Comparison of ENCODE assay signal across 8 cellular contexts in the genomic region with DNA sequence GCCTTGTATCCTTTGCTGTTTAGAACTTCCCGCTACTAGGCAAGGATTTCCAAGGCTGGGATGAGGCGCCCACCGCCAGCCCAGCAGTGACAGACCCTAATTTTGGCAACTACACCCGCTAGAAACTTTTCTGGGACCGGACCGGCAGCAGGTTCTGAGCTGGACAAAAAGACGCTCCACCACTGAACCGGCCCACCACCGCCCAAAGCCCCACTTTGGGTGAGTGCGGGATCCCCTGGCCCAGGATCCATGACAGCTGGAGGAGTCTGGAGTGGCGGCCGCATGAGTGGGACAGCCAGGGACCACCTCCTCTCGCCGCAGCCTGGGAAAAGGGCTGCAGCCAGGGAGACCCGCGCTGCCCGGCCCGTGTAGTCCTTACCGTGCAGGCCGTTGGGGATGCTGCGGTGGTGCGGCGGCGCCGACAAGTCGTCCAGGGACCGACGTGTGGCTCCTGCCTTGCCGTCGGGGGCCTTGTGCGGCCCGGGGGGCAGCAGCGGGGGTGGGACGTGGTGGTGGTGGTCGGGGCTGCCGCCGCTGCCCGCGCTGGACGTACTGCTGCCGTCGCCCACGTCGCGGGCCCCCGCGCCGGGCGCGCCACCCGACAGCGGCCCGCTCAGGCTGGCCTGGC. TPM values are rescaled to one million over a fixed set of nuclear protein-coding genes. Genes with fewer than 3 reads are reported as not detected.
DNase-seq lines count a peak whose midpoint lies in the region; ATAC-seq and TF ChIP-seq lines count a peak whose summit lies in the region.

No MANE protein-coding gene starts in this region.

- H3K9me3 ChIP-seq in mesodermal cell (ENCODE audit: control insufficient read depth, low read length) (no peaks in the 10 kb centered on the region), upper lobe of left lung (no peaks in the 10 kb centered on the region)

- no peak for TF ChIP-seq EP300 in upper lobe of left lung (IDR thresholded peaks at IDR 0.05)

- peaks cover 22% of the 10 kb centered on the region for H3K4me1 Mint-ChIP-seq in MCF 10A (ENCODE audit: insufficient read depth, unreplicated experiment)

- H3K27ac Mint-ChIP-seq in MCF 10A (ENCODE audit: low read depth, unreplicated experiment) = no peak overlapping the region

- no peak for TF ChIP-seq POLR2A in upper lobe of left lung (IDR thresholded peaks at IDR 0.05)

- CTCF ChIA-PET in MCF 10A (lab: Yijun Ruan, JAX) = interaction anchor here (0.6 to 2.8 kb wide), 6 partner anchors 17 to 118 kb away, joined by 3 to 18 read pairs (median 3); no protein-coding TSS in a partner anchor

- BruUV-seq in MCF 10A (replicated peaks; lab: Mats Ljungman, UMichigan) = no TSS peak

- TF ChIP-seq CTCF in MCF 10A (IDR thresholded peaks at IDR 0.05; ENCODE audit: unreplicated experiment) = no peak
- TF ChIP-seq CTCF in upper lobe of left lung (IDR thresholded peaks at IDR 0.05) = no peak

- peaks cover 0 to 13% (median 0%) of the 10 kb centered on the region in 4 donors for H3K27me3 ChIP-seq in upper lobe of left lung

- H3K4me3 ChIP-seq in mesodermal cell (ENCODE audit: extremely low read depth, insufficient read depth, low read length, poor library complexity, severe bottlenecking) (peak overlapping the region; percentile 40), upper lobe of left lung (peak overlapping the region in 3 of 4 donors; percentile 86 to 92 (median 90))

- intact Hi-C loops in Right ventricle myocardium inferior (cut with DNase I) (no loop called here), left cardiac atrium (cut with DNase I) (loop anchor here in 1 of 2 donors (5.0 kb wide), 1 partner anchor 36 kb away; no protein-coding TSS in a partner anchor), MCF 10A (cut with micrococcal nuclease) (no loop called here)

- WGBS in mesodermal cell (ENCODE audit: insufficient coverage in 2 of 2), 2 experiments = 2 to 3% methylated on average over 50 to 52 of the region's 53 CpGs
- 54 to 62% methylated on average over 9 to 15 of the region's 53 CpGs for WGBS in upper lobe of left lung, 2 donors

- H3K27ac ChIP-seq in mesodermal cell (ENCODE audit: low read depth, low read length, severe bottlenecking) (no peak overlapping the region), upper lobe of left lung (peak overlapping the region; percentile 67 to 79 (median 72))

- peak; percentile 46 for DNase-seq in Right ventricle myocardium inferior (ENCODE audit: missing footprints)
- no peak for DNase-seq in left cardiac atrium
- no peak for DNase-seq in MCF 10A (ENCODE audit: unreplicated experiment)
- peak in 1 of 2 donors; percentile 89 for DNase-seq in upper lobe of left lung
- no peak for DNase-seq in AG08395 (ENCODE audit: low spot score)
- no peak for DNase-seq in stimulated activated CD4-positive, alpha-beta T cell treated with anti-CD3 and anti-CD28 coated beads, Interleukin-2, amount 100 ng/mL, for 24 hours

- no peaks in the 10 kb centered on the region for H3K9me3 Mint-ChIP-seq in MCF 10A (ENCODE audit: unreplicated experiment)

- no peaks in the 10 kb centered on the region for H3K36me3 ChIP-seq in mesodermal cell (ENCODE audit: control insufficient read depth, insufficient read depth, low read length)
- H3K36me3 ChIP-seq in upper lobe of left lung = no peaks in the 10 kb centered on the region

- no peaks in the 10 kb centered on the region for H3K36me3 Mint-ChIP-seq in MCF 10A (ENCODE audit: insufficient read depth, unreplicated experiment)

- H3K27me3 Mint-ChIP-seq in MCF 10A (ENCODE audit: insufficient read depth, unreplicated experiment) = no peaks in the 10 kb centered on the region

- H3K4me1 ChIP-seq in mesodermal cell (ENCODE audit: control insufficient read depth, insufficient read depth, low read length, poor library complexity, severe bottlenecking) (peaks cover 26% of the 10 kb centered on the region), upper lobe of left lung (peaks cover 50 to 67% (median 54%) of the 10 kb centered on the region in 4 donors)

- no peak for ATAC-seq in Right ventricle myocardium inferior
- ATAC-seq in left cardiac atrium = no peak
- no peak for ATAC-seq in upper lobe of left lung (ENCODE audit: low FRiP score in 2 of 2)
- no peak for ATAC-seq in GM21825 (IDR thresholded peaks at IDR 0.05; ENCODE audit: unreplicated experiment)

- POLR2A ChIA-PET in MCF 10A (lab: Yijun Ruan, JAX) = interaction anchor here (1.7 to 5.9 kb wide), 3 partner anchors 9 to 121 kb away, joined by 8 to 57 read pairs (median 32); a partner anchor contains a TSS

- peak overlapping the region; percentile 72 for H3K4me3 Mint-ChIP-seq in MCF 10A (ENCODE audit: unreplicated experiment)

RNA-seq across cellular contexts. Expression of a gene that starts 1.1 kb away (rescaled TPM):
- total RNA-seq in Right ventricle myocardium inferior (53.1 TPM), left cardiac atrium (10 to 100 TPM; 21.4 to 24.7 TPM), MCF 10A (2022) (19.1 and 29.9 TPM in 2 replicates), upper lobe of left lung (10 to 100 TPM in 5 of 6 donors, 1 to 10 TPM in 1; 5.2 to 31.0 (median 20.4) TPM)
- polyA plus RNA-seq in mesodermal cell (2013, experiment 1 of 2) = 16.8 TPM
- 17.4 TPM for polyA plus RNA-seq in mesodermal cell (2013, experiment 2 of 2)

RNA-seq across cellular contexts. Expression of a gene that starts 42.0 kb away (rescaled TPM):
- 1.5 TPM for total RNA-seq in Right ventricle myocardium inferior
- total RNA-seq in left cardiac atrium = 1 to 10 TPM; 2.1 to 2.6 TPM
- total RNA-seq in MCF 10A (2022) = 0.10 TPM in 1 of 2 replicates, not detected in the other
- 1.9 TPM for polyA plus RNA-seq in mesodermal cell (2013, experiment 1 of 2)
- polyA plus RNA-seq in mesodermal cell (2013, experiment 2 of 2) = 1.9 TPM
- total RNA-seq in upper lobe of left lung = 1 to 10 TPM in 4 of 6 donors, under 1 TPM in 2; 0.61 to 2.2 (median 1.3) TPM
